Comparison of ENCODE assay signal across 19 cellular contexts in genomic region chr5:131563434-131564228, GRCh38.
DNase-seq lines count a peak whose midpoint lies in the region; FAIRE-seq and TF ChIP-seq lines count a peak whose summit lies in the region.
"Had no signal": no experiment of that assay in that cellular context is flagged by ENCODE, and none has a peak within 500 bp of the region (broad histone marks: within the 10 kb centered on the region; RNA-seq: fewer than 3 reads in every experiment).

No MANE protein-coding gene starts in this region.

- FAIRE-seq in urothelium cell line (lab: Jason Lieb, UNC) = no peak
- FAIRE-seq: GM18507 had no signal

- TF ChIP-seq POLR2A in NB4 (IDR thresholded peaks at IDR 0.05; ENCODE audit: extremely low read depth, insufficient read length) = no peak

- peaks cover 53% of the 10 kb centered on the region for H3K36me3 Mint-ChIP-seq in activated T-cell treated with anti-CD3 and anti-CD28 coated beads, Interleukin-2, amount 50 U/mL, for 24 hours (ENCODE audit: low read depth)
- no peaks in the 10 kb centered on the region for H3K36me3 Mint-ChIP-seq in glutamatergic neuron (ENCODE audit: unreplicated experiment)

- H3K4me3 Mint-ChIP-seq in activated T-cell treated with anti-CD3 and anti-CD28 coated beads, Interleukin-2, amount 50 U/mL, for 24 hours = no peak overlapping the region
- no peak overlapping the region for H3K4me3 Mint-ChIP-seq in glutamatergic neuron (ENCODE audit: unreplicated experiment)
- H3K4me3 Mint-ChIP-seq: stimulated activated effector memory CD8-positive, alpha-beta T cell treated with anti-CD3 and anti-CD28 coated beads, Interleukin-12 subunit alpha, Interleukin-12 subunit beta, amount 100 ng/mL, for 72 hours had no signal

- peaks cover 47% of the 10 kb centered on the region for H3K4me1 Mint-ChIP-seq in activated T-cell treated with anti-CD3 and anti-CD28 coated beads, Interleukin-2, amount 50 U/mL, for 24 hours (ENCODE audit: low read depth)
- H3K4me1 Mint-ChIP-seq in glutamatergic neuron (ENCODE audit: low read depth, unreplicated experiment) = peaks cover 13% of the 10 kb centered on the region

- no peak for DNase-seq in activated T-cell treated with anti-CD3 and anti-CD28 coated beads, Interleukin-2, amount 50 U/mL, for 24 hours
- DNase-seq in activated T-cell treated with anti-CD3 and anti-CD28 coated beads, Interleukin-2, amount 50 U/mL, for 48 hours = no peak
- DNase-seq in NB4 (ENCODE audit: low read depth) (peak; percentile 8), glutamatergic neuron (no peak), urothelium cell line (ENCODE audit: low spot score) (peak; percentile 8), globus pallidus (ENCODE audit: low spot score) (no peak), MV-4-11 (lab: John Stamatoyannopoulos, UW) (no peak), DMS79 (lab: John Stamatoyannopoulos, UW) (no peak)
- DNase-seq: activated gamma-delta T cell, anterior cingulate cortex, NCI-H187 treated with DMSO at 0.1 percent for 48 hours, NCI-H524 treated with DMSO at 0.1 percent for 48 hours, Peyer's patch, SW 1271, tibial artery had no signal

- H3K27me3 Mint-ChIP-seq in activated T-cell treated with anti-CD3 and anti-CD28 coated beads, Interleukin-2, amount 50 U/mL, for 24 hours = no peaks in the 10 kb centered on the region
- H3K27me3 Mint-ChIP-seq in glutamatergic neuron (ENCODE audit: unreplicated experiment) = no peaks in the 10 kb centered on the region

- H3K9me3 Mint-ChIP-seq in activated T-cell treated with anti-CD3 and anti-CD28 coated beads, Interleukin-2, amount 50 U/mL, for 24 hours = no peaks in the 10 kb centered on the region
- no peaks in the 10 kb centered on the region for H3K9me3 Mint-ChIP-seq in glutamatergic neuron (ENCODE audit: unreplicated experiment)
- H3K9me3 Mint-ChIP-seq: stimulated activated effector memory CD8-positive, alpha-beta T cell treated with anti-CD3 and anti-CD28 coated beads, Interleukin-12 subunit alpha, Interleukin-12 subunit beta, amount 100 ng/mL, for 72 hours had no signal

- peak overlapping the region; percentile 3 for H3K27ac Mint-ChIP-seq in activated T-cell treated with anti-CD3 and anti-CD28 coated beads, Interleukin-2, amount 50 U/mL, for 24 hours
- H3K27ac Mint-ChIP-seq in glutamatergic neuron (ENCODE audit: unreplicated experiment) = peak overlapping the region; percentile 53
- H3K27ac Mint-ChIP-seq: stimulated activated effector memory CD8-positive, alpha-beta T cell treated with anti-CD3 and anti-CD28 coated beads, Interleukin-12 subunit alpha, Interleukin-12 subunit beta, amount 100 ng/mL, for 72 hours had no signal

- TF ChIP-seq CTCF in NB4 (IDR thresholded peaks at IDR 0.05; ENCODE audit: low read depth, low read length) (no peak), glutamatergic neuron (IDR thresholded peaks at IDR 0.05; ENCODE audit: partially characterized antibody, unreplicated experiment) (peak; percentile 19)

- H3K4me3 ChIP-seq in NB4 (ENCODE audit: low read depth, low read length) = no peak overlapping the region
- H3K4me3 ChIP-seq: coronary artery, esophagus muscularis mucosa, Peyer's patch, tibial artery had no signal

Comparison
In these comparisons a context has a peak if more than half of its experiments do, and no peak if none do; other contexts are left out.
1. DNase-seq: peak in NB4 (single experiment) and urothelium cell line (single experiment); none in activated T-cell treated with anti-CD3 and anti-CD28 coated beads, Interleukin-2, amount 50 U/mL, for 24 hours (single experiment), activated T-cell treated with anti-CD3 and anti-CD28 coated beads, Interleukin-2, amount 50 U/mL, for 48 hours (0 of 2), glutamatergic neuron (single experiment), globus pallidus (single experiment), MV-4-11 (single experiment) and DMS79 (single experiment).